22 cellular contexts compared by ENCODE assay signal in the genomic region with DNA sequence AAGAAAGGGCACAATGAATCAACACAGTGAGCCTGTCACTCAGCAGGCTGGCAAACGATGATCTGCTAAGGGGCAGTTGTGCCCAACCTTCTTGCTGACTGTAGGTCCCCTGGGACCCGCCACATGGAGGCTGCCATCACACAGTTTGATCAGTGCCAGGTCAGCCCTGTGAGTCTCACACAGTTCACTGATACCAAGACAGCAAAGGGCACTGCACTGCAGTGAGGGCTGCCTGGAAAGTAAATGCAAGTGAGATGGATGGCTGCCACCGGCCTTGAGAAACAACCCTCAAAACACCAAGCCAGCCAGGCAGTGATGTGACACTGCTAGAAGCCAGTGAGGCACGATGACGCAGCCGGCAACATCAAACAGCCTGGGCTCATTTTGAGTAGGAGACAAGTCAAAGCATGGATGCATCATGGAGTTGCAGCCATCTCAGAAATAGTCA. TPM values are rescaled to one million over a fixed set of nuclear protein-coding genes. Genes with fewer than 3 reads are reported as not detected.
DNase-seq lines count a peak whose midpoint lies in the region; ATAC-seq and TF ChIP-seq lines count a peak whose summit lies in the region.
"Had no signal": no experiment of that assay in that cellular context is flagged by ENCODE, and none has a peak within 500 bp of the region (broad histone marks: within the 10 kb centered on the region; RNA-seq: fewer than 3 reads in every experiment).

No MANE protein-coding gene starts in this region.

- ATAC-seq in activated CD8-positive, alpha-beta T cell treated with anti-CD3 and anti-CD28 coated beads for 36 hours: no peak
- ATAC-seq in activated CD8-positive, alpha-beta T cell treated with anti-CD3 and anti-CD28 coated beads, Interleukin-2, amount 10 ng/mL, durations not matched to agents 7 days and 5 days: no peak
- ATAC-seq in Panc1: peak; percentile 43
- ATAC-seq in GM18517 (IDR thresholded peaks at IDR 0.05; ENCODE audit: unreplicated experiment): no peak
- ATAC-seq: activated CD8-positive, alpha-beta memory T cell treated with anti-CD3 and anti-CD28 coated beads, Interleukin-2, amount 10 ng/mL, durations not matched to agents 7 days and 5 days; esophagus mucosa; K562; left colon; stimulated activated effector memory CD8-positive, alpha-beta T cell treated with anti-CD3 and anti-CD28 coated beads, Interleukin-12 subunit alpha, Interleukin-12 subunit beta, amount 100 ng/mL, for 72 hours had no signal

- H3K4me3 Mint-ChIP-seq in activated CD8-positive, alpha-beta T cell treated with anti-CD3 and anti-CD28 coated beads for 36 hours: no peak overlapping the region
- no peak overlapping the region for H3K4me3 Mint-ChIP-seq in activated CD8-positive, alpha-beta T cell treated with anti-CD3 and anti-CD28 coated beads, Interleukin-2, amount 10 ng/mL, durations not matched to agents 7 days and 5 days
- H3K4me3 Mint-ChIP-seq: activated B cell treated with CpG ODN at 0.5 μM for 24 hours; activated CD8-positive, alpha-beta memory T cell treated with anti-CD3 and anti-CD28 coated beads, Interleukin-2, amount 10 ng/mL, durations not matched to agents 7 days and 5 days had no signal

- intact Hi-C loops in activated CD8-positive, alpha-beta T cell treated with anti-CD3 and anti-CD28 coated beads for 36 hours (cut with micrococcal nuclease): no loop called here
- intact Hi-C loops in Panc1 (cut with micrococcal nuclease; ENCODE audit: unreplicated experiment): no loop called here

- peaks cover 15% of the 10 kb centered on the region for H3F3A ChIP-seq in smooth muscle cell (ENCODE audit: low read depth)

- no peaks in the 10 kb centered on the region for H3K36me3 Mint-ChIP-seq in activated CD8-positive, alpha-beta T cell treated with anti-CD3 and anti-CD28 coated beads for 36 hours (ENCODE audit: low read depth)
- H3K36me3 Mint-ChIP-seq in activated CD8-positive, alpha-beta T cell treated with anti-CD3 and anti-CD28 coated beads, Interleukin-2, amount 10 ng/mL, durations not matched to agents 7 days and 5 days (ENCODE audit: low read depth): peaks cover 2% of the 10 kb centered on the region
- H3K36me3 Mint-ChIP-seq: CD4-positive, CD25-positive, alpha-beta regulatory T cell; stimulated activated effector memory CD8-positive, alpha-beta T cell treated with anti-CD3 and anti-CD28 coated beads, Interleukin-12 subunit alpha, Interleukin-12 subunit beta, amount 100 ng/mL, for 72 hours had no signal

- H3K27me3 Mint-ChIP-seq in activated CD8-positive, alpha-beta T cell treated with anti-CD3 and anti-CD28 coated beads for 36 hours: peaks cover 78% of the 10 kb centered on the region
- H3K27me3 Mint-ChIP-seq in activated CD8-positive, alpha-beta T cell treated with anti-CD3 and anti-CD28 coated beads, Interleukin-2, amount 10 ng/mL, durations not matched to agents 7 days and 5 days (ENCODE audit: low read depth): peaks cover 80% of the 10 kb centered on the region

- H3K4me3 ChIP-seq in Panc1 (ENCODE audit: low read depth in 2 of 2, low read length in 2 of 2) (no peak overlapping the region), smooth muscle cell (no peak overlapping the region)
- H3K4me3 ChIP-seq: K562 had no signal

- no peaks in the 10 kb centered on the region for H3K36me3 ChIP-seq in Panc1 (ENCODE audit: control insufficient read depth, insufficient read depth, low read length)
- H3K36me3 ChIP-seq in smooth muscle cell (ENCODE audit: low read depth): no peaks in the 10 kb centered on the region

- H2AFZ ChIP-seq in smooth muscle cell (ENCODE audit: low read depth): no peak overlapping the region

- peaks cover 2% of the 10 kb centered on the region for H3K9me3 Mint-ChIP-seq in activated CD8-positive, alpha-beta T cell treated with anti-CD3 and anti-CD28 coated beads for 36 hours
- H3K9me3 Mint-ChIP-seq in activated CD8-positive, alpha-beta T cell treated with anti-CD3 and anti-CD28 coated beads, Interleukin-2, amount 10 ng/mL, durations not matched to agents 7 days and 5 days (ENCODE audit: insufficient read depth): no peaks in the 10 kb centered on the region
- H3K9me3 Mint-ChIP-seq: stimulated activated effector memory CD8-positive, alpha-beta T cell treated with anti-CD3 and anti-CD28 coated beads, Interleukin-12 subunit alpha, Interleukin-12 subunit beta, amount 100 ng/mL, for 72 hours had no signal

- H3K4me1 ChIP-seq in Panc1 (ENCODE audit: control insufficient read depth, insufficient read depth, low read length) (peaks cover 28% of the 10 kb centered on the region), smooth muscle cell (ENCODE audit: low read depth) (peaks cover 6% of the 10 kb centered on the region)

- peak overlapping the region; percentile 54 for H3K4me2 ChIP-seq in smooth muscle cell

- peaks cover 8% of the 10 kb centered on the region for H3K4me1 Mint-ChIP-seq in activated CD8-positive, alpha-beta T cell treated with anti-CD3 and anti-CD28 coated beads for 36 hours (ENCODE audit: low read depth)
- peaks cover 3% of the 10 kb centered on the region for H3K4me1 Mint-ChIP-seq in activated CD8-positive, alpha-beta T cell treated with anti-CD3 and anti-CD28 coated beads, Interleukin-2, amount 10 ng/mL, durations not matched to agents 7 days and 5 days (ENCODE audit: low read depth)

- POLR2A ChIA-PET in activated CD8-positive, alpha-beta T cell treated with anti-CD3 and anti-CD28 coated beads for 36 hours (lab: Charles Lee): interaction anchor here (1.4 kb wide), 1 partner anchor 20 kb away, joined by 4 read pairs; no protein-coding TSS in a partner anchor
- POLR2A ChIA-PET in activated CD8-positive, alpha-beta T cell treated with anti-CD3 and anti-CD28 coated beads, Interleukin-2, amount 10 ng/mL, durations not matched to agents 7 days and 5 days (lab: Charles Lee): no interaction called here
- POLR2A ChIA-PET in Panc1 (lab: Charles Lee): no interaction called here

- TF ChIP-seq CTCF in activated CD8-positive, alpha-beta T cell treated with anti-CD3 and anti-CD28 coated beads for 36 hours (IDR thresholded peaks at IDR 0.05): no peak
- TF ChIP-seq CTCF in Panc1 (IDR thresholded peaks at IDR 0.05): no peak
- no peak for TF ChIP-seq CTCF in smooth muscle cell (IDR thresholded peaks at IDR 0.05; ENCODE audit: borderline replicate concordance, insufficient read depth, poor library complexity, severe bottlenecking)

- peak; percentile 18 for DNase-seq in activated CD8-positive, alpha-beta T cell treated with anti-CD3 and anti-CD28 coated beads for 36 hours
- no peak for DNase-seq in activated CD8-positive, alpha-beta T cell treated with anti-CD3 and anti-CD28 coated beads, Interleukin-2, amount 10 ng/mL, durations not matched to agents 7 days and 5 days
- DNase-seq in Panc1 (ENCODE audit: low read depth, low spot score) (no peak), fibroblast of gingiva (ENCODE audit: low read depth) (peak; percentile 77), smooth muscle cell (lab: John Stamatoyannopoulos, UW; ENCODE audit: unreplicated experiment) (no peak), NOMO-1 treated with DMSO at 0.1 percent for 48 hours (lab: John Stamatoyannopoulos, UW; ENCODE audit: unreplicated experiment) (no peak), Kasumi-1 (lab: John Stamatoyannopoulos, UW) (no peak)
- DNase-seq: activated B cell treated with CpG ODN at 0.5 μM for 24 hours; activated CD8-positive, alpha-beta memory T cell treated with anti-CD3 and anti-CD28 coated beads, Interleukin-2, amount 10 ng/mL, durations not matched to agents 7 days and 5 days; CD4-positive, CD25-positive, alpha-beta regulatory T cell; central memory CD4-positive, alpha-beta T cell; DMS53; left colon; midbrain; MV-4-11; NCI-H2081; NCI-H748 treated with DMSO at 0.1 percent for 48 hours; stimulated activated CD4-positive, alpha-beta T cell treated with anti-CD3 and anti-CD28 coated beads, Interleukin-12 subunit alpha, Interleukin-12 subunit beta, amount 100 ng/mL, for 4 hours had no signal

- no peak overlapping the region for H3K27ac Mint-ChIP-seq in activated CD8-positive, alpha-beta T cell treated with anti-CD3 and anti-CD28 coated beads for 36 hours
- H3K27ac Mint-ChIP-seq in activated CD8-positive, alpha-beta T cell treated with anti-CD3 and anti-CD28 coated beads, Interleukin-2, amount 10 ng/mL, durations not matched to agents 7 days and 5 days: no peak overlapping the region
- H3K27ac Mint-ChIP-seq: activated B cell treated with CpG ODN at 0.5 μM for 24 hours; activated CD8-positive, alpha-beta memory T cell treated with anti-CD3 and anti-CD28 coated beads, Interleukin-2, amount 10 ng/mL, durations not matched to agents 7 days and 5 days; CD4-positive, CD25-positive, alpha-beta regulatory T cell; stimulated activated effector memory CD8-positive, alpha-beta T cell treated with anti-CD3 and anti-CD28 coated beads, Interleukin-12 subunit alpha, Interleukin-12 subunit beta, amount 100 ng/mL, for 72 hours had no signal

- H3K9me3 ChIP-seq in Panc1 (ENCODE audit: control insufficient read depth, insufficient read depth, low read depth, low read length): no peaks in the 10 kb centered on the region; the same call in 1 of the 2 replicates
- H3K9me3 ChIP-seq in smooth muscle cell (replicated peaks; ENCODE audit: low read depth): no peaks in the 10 kb centered on the region

- H3K79me2 ChIP-seq in smooth muscle cell (ENCODE audit: low read depth): no peaks in the 10 kb centered on the region

- H3K27ac ChIP-seq in Panc1 (ENCODE audit: low read length) (peak overlapping the region; percentile 62), smooth muscle cell (ENCODE audit: low read depth) (no peak overlapping the region)

- no TSS peak for BruUV-seq in Panc1 (replicated peaks; lab: Mats Ljungman, UMichigan)

- in situ Hi-C loops in Panc1 (cut with HindIII; ENCODE audit: low pct_unique_long_range_greater_than_20kb, low sequenced_read_pairs): no loop called here

- H4K20me1 ChIP-seq in smooth muscle cell (ENCODE audit: low read depth): no peaks in the 10 kb centered on the region

- H3K27me3 ChIP-seq in Panc1 (ENCODE audit: control insufficient read depth, insufficient read depth, low read length): no peaks in the 10 kb centered on the region
- H3K27me3 ChIP-seq in smooth muscle cell (ENCODE audit: low read depth): peaks cover 40% of the 10 kb centered on the region

- CTCF ChIA-PET in activated CD8-positive, alpha-beta T cell treated with anti-CD3 and anti-CD28 coated beads for 36 hours (lab: Charles Lee): interaction anchor here (1.0 to 2.4 kb wide), 3 partner anchors 29 to 202 kb away, joined by 3 to 8 read pairs (median 3); a partner anchor contains a TSS
- CTCF ChIA-PET in activated CD8-positive, alpha-beta T cell treated with anti-CD3 and anti-CD28 coated beads, Interleukin-2, amount 10 ng/mL, durations not matched to agents 7 days and 5 days (lab: Charles Lee): interaction anchor here (1.9 kb wide), 1 partner anchor 33 kb away, joined by 5 read pairs; no protein-coding TSS in a partner anchor
- CTCF ChIA-PET in Panc1 (lab: Charles Lee): interaction anchor here (1.2 kb wide), 1 partner anchor 33 kb away, joined by 3 read pairs; no protein-coding TSS in a partner anchor

- H3K9ac ChIP-seq in smooth muscle cell (ENCODE audit: low read depth): no peak overlapping the region

- 83% methylated on average over 6 of the region's 6 CpGs for WGBS in smooth muscle cell (ENCODE audit: low lambda C conversion rate)

RNA-seq across cellular contexts. Expression of a gene that starts 30.3 kb away (rescaled TPM):
- total RNA-seq in activated CD8-positive, alpha-beta T cell treated with anti-CD3 and anti-CD28 coated beads for 36 hours: 1 to 10 TPM in 1 of 2 experiments, under 1 TPM in 1; 0.99 to 1.5 TPM
- under 1 TPM in 1 of 2 experiments, not detected in 1; 0.13 TPM for total RNA-seq in activated CD8-positive, alpha-beta T cell treated with anti-CD3 and anti-CD28 coated beads, Interleukin-2, amount 10 ng/mL, durations not matched to agents 7 days and 5 days
- total RNA-seq in Panc1 (2021; ENCODE audit: unreplicated experiment) (63.3 TPM), smooth muscle cell (9.0 and 10.0 TPM in 2 replicates)
- 53.3 TPM for polyA plus RNA-seq in Panc1 (2012; ENCODE audit: insufficient read length)
- polyA plus RNA-seq in smooth muscle cell: 13.8 and 14.3 TPM in 2 replicates
- total RNA-seq: CD4-positive, CD25-positive, alpha-beta regulatory T cell had no signal

Comparison
In these comparisons a context has a peak if more than half of its experiments do, and no peak if none do; other contexts are left out.
1. DNase-seq: peak in activated CD8-positive, alpha-beta T cell treated with anti-CD3 and anti-CD28 coated beads for 36 hours (single experiment) and fibroblast of gingiva (single experiment); none in activated CD8-positive, alpha-beta T cell treated with anti-CD3 and anti-CD28 coated beads, Interleukin-2, amount 10 ng/mL, durations not matched to agents 7 days and 5 days (single experiment), Panc1 (single experiment), smooth muscle cell (single experiment), NOMO-1 treated with DMSO at 0.1 percent for 48 hours (single experiment) and Kasumi-1 (0 of 2).